In the genomic region with DNA sequence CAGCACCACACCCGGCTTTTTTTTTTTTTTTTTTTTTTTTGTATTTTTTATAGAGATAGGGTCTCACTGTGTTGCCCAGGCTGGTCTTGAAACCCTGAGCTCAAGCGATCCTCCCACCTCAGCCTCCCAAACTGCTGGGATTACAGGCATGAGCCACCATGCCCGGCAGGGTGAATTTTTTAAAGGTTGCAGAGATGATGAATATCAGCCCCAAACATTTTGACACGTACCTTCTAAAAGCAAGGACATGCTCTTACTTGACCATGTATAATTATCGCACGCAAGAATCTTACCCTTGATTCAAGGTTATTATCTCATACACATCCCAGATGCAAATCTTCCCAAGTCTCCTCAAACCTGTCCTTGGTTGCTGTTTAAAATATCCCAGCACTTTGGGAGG, we compare ENCODE assay signal across 35 cellular contexts. TPM values are rescaled to one million over a fixed set of nuclear protein-coding genes. Genes with fewer than 3 reads are reported as not detected.
"Had no signal": no experiment of that assay in that cellular context is flagged by ENCODE, and none has a peak within 500 bp of the region (broad histone marks: within the 10 kb centered on the region; RNA-seq: fewer than 3 reads in every experiment).

No MANE protein-coding gene starts in this region.

- H3K4me1 ChIP-seq: breast epithelium had no signal

- DNase-seq: activated B cell treated with CpG ODN at 0.5 μM for 24 hours; activated CD4-positive, alpha-beta memory T cell treated with anti-CD3 and anti-CD28 coated beads for 36 hours; activated CD4-positive, alpha-beta T cell treated with anti-CD3 and anti-CD28 coated beads for 4 hours; activated CD4-positive, alpha-beta T cell treated with anti-CD3 and anti-CD28 coated beads, Interleukin-2, amount 10 ng/mL, durations not matched to agents 24 days and 14 days; activated CD4-positive, alpha-beta T cell treated with anti-CD3 and anti-CD28 coated beads, Interleukin-2, amount 50 U/mL, for 1 hour; activated CD4-positive, alpha-beta T cell treated with anti-CD3 and anti-CD28 coated beads, Interleukin-2, amount 50 U/mL, for 4 hours; activated CD4-positive, CD25-positive, alpha-beta regulatory T cell treated with anti-CD3 and anti-CD28 coated beads, Interleukin-2, amount 50 U/mL, for 72 hours; activated CD8-positive, alpha-beta memory T cell treated with anti-CD3 and anti-CD28 coated beads, Interleukin-2, amount 50 U/mL, for 4 hours; activated CD8-positive, alpha-beta T cell treated with anti-CD3 and anti-CD28 coated beads for 36 hours; activated effector memory CD4-positive, alpha-beta T cell treated with anti-CD3 and anti-CD28 coated beads, Interleukin-2, amount 50 U/mL, for 16 hours; activated gamma-delta T cell treated with Interleukin-2 at 50 U/mL for 16 hours; activated naive CD4-positive, alpha-beta T cell; activated naive CD4-positive, alpha-beta T cell treated with anti-CD3 and anti-CD28 coated beads for 36 hours; activated naive CD4-positive, alpha-beta T cell treated with anti-CD3 and anti-CD28 coated beads, Interleukin-2, amount 50 U/mL, for 16 hours; activated naive CD8-positive, alpha-beta T cell treated with anti-CD3 and anti-CD28 coated beads for 36 hours; activated T-cell treated with anti-CD3 and anti-CD28 coated beads for 4 hours; activated T-cell treated with anti-CD3 and anti-CD28 coated beads, Interleukin-2, amount 50 U/mL, for 1 hour; activated T-cell treated with anti-CD3 and anti-CD28 coated beads, Interleukin-2, amount 50 U/mL, for 4 hours; activated T-cell treated with anti-CD3 and anti-CD28 coated beads, Interleukin-2, amount 50 U/mL, for 72 hours; adrenal gland; amniotic stem cell; aorta; body of pancreas; brain microvascular endothelial cell; caudate nucleus; SW 1271; T-helper 1 cell; T-helper 2 cell; T-helper 9 cell had no signal

- H3K4me3 ChIP-seq: adrenal gland, body of pancreas, breast epithelium had no signal

- H3K27me3 ChIP-seq: brain microvascular endothelial cell had no signal

- H3K27ac ChIP-seq: adrenal gland, body of pancreas, brain microvascular endothelial cell, breast epithelium, VCaP had no signal

- H3K36me3 ChIP-seq: adrenal gland, brain microvascular endothelial cell, breast epithelium had no signal

- H3K9me3 ChIP-seq: adrenal gland, body of pancreas, breast epithelium had no signal

- ATAC-seq: activated CD8-positive, alpha-beta T cell treated with anti-CD3 and anti-CD28 coated beads for 36 hours; activated naive CD4-positive, alpha-beta T cell treated with anti-CD3 and anti-CD28 coated beads, Interleukin-2, amount 50 U/mL, for 72 hours; activated T-cell treated with anti-CD3 and anti-CD28 coated beads, Interleukin-2, amount 50 U/mL, for 4 hours; activated T-cell treated with anti-CD3 and anti-CD28 coated beads, Interleukin-2, amount 50 U/mL, for 72 hours; activated T-helper 17 cell treated with anti-CD3 and anti-CD28 coated beads, Interleukin-2, amount 50 U/mL, for 72 hours; body of pancreas had no signal

RNA-seq across cellular contexts. Expression of gene FOXC2, which starts 4.3 kb away (rescaled TPM):
- total RNA-seq: activated B cell treated with CpG ODN at 0.5 μM for 24 hours; activated CD4-positive, alpha-beta memory T cell treated with anti-CD3 and anti-CD28 coated beads for 36 hours; activated CD4-positive, alpha-beta T cell treated with anti-CD3 and anti-CD28 coated beads, Interleukin-2, amount 10 ng/mL, durations not matched to agents 24 days and 14 days; activated CD8-positive, alpha-beta memory T cell treated with anti-CD3 and anti-CD28 coated beads for 36 hours; activated CD8-positive, alpha-beta T cell treated with anti-CD3 and anti-CD28 coated beads for 36 hours; activated naive CD4-positive, alpha-beta T cell treated with anti-CD3 and anti-CD28 coated beads for 36 hours; activated naive CD4-positive, alpha-beta T cell treated with anti-CD3 and anti-CD28 coated beads, Interleukin-2, amount 50 U/mL, for 72 hours; activated naive CD8-positive, alpha-beta T cell treated with anti-CD3 and anti-CD28 coated beads for 36 hours; activated T-cell treated with anti-CD3 and anti-CD28 coated beads, Interleukin-2, amount 50 U/mL, for 4 hours; activated T-cell treated with anti-CD3 and anti-CD28 coated beads, Interleukin-2, amount 50 U/mL, for 72 hours; activated T-helper 1 cell treated with anti-CD3 and anti-CD28 coated beads, Interleukin-12 subunit alpha, Interleukin-12 subunit beta, Interleukin-2, Interleukin-4 antibody, amounts not matched to agents 30 ng/mL and 10 ng/mL and 1 ng/mL, durations not matched to agents 14 hours and 24 hours and 36 hours; activated T-helper 17 cell treated with anti-CD3 and anti-CD28 coated beads, Interleukin-2, amount 50 U/mL, for 72 hours had no signal

RNA-seq across cellular contexts. Expression of gene FOXL1, which starts 16.0 kb away (rescaled TPM):
- total RNA-seq: activated B cell treated with CpG ODN at 0.5 μM for 24 hours; activated CD4-positive, alpha-beta memory T cell treated with anti-CD3 and anti-CD28 coated beads for 36 hours; activated CD8-positive, alpha-beta memory T cell treated with anti-CD3 and anti-CD28 coated beads for 36 hours; activated CD8-positive, alpha-beta T cell treated with anti-CD3 and anti-CD28 coated beads for 36 hours; activated naive CD4-positive, alpha-beta T cell treated with anti-CD3 and anti-CD28 coated beads for 36 hours; activated naive CD4-positive, alpha-beta T cell treated with anti-CD3 and anti-CD28 coated beads, Interleukin-2, amount 50 U/mL, for 72 hours; activated naive CD8-positive, alpha-beta T cell treated with anti-CD3 and anti-CD28 coated beads for 36 hours; activated T-cell treated with anti-CD3 and anti-CD28 coated beads, Interleukin-2, amount 50 U/mL, for 4 hours; activated T-helper 1 cell treated with anti-CD3 and anti-CD28 coated beads, Interleukin-12 subunit alpha, Interleukin-12 subunit beta, Interleukin-2, Interleukin-4 antibody, amounts not matched to agents 30 ng/mL and 10 ng/mL and 1 ng/mL, durations not matched to agents 14 hours and 24 hours and 36 hours; activated T-helper 17 cell treated with anti-CD3 and anti-CD28 coated beads, Interleukin-2, amount 50 U/mL, for 72 hours had no signal

RNA-seq across cellular contexts. Expression of gene FOXF1, which starts 52.0 kb away (rescaled TPM):
- total RNA-seq: activated B cell treated with CpG ODN at 0.5 μM for 24 hours; activated CD4-positive, alpha-beta memory T cell treated with anti-CD3 and anti-CD28 coated beads for 36 hours; activated CD4-positive, alpha-beta T cell treated with anti-CD3 and anti-CD28 coated beads, Interleukin-2, amount 10 ng/mL, durations not matched to agents 24 days and 14 days; activated CD8-positive, alpha-beta memory T cell treated with anti-CD3 and anti-CD28 coated beads for 36 hours; activated CD8-positive, alpha-beta T cell treated with anti-CD3 and anti-CD28 coated beads for 36 hours; activated naive CD4-positive, alpha-beta T cell treated with anti-CD3 and anti-CD28 coated beads for 36 hours; activated naive CD4-positive, alpha-beta T cell treated with anti-CD3 and anti-CD28 coated beads, Interleukin-2, amount 50 U/mL, for 72 hours; activated naive CD8-positive, alpha-beta T cell treated with anti-CD3 and anti-CD28 coated beads for 36 hours; activated T-cell treated with anti-CD3 and anti-CD28 coated beads, Interleukin-2, amount 50 U/mL, for 72 hours; activated T-helper 1 cell treated with anti-CD3 and anti-CD28 coated beads, Interleukin-12 subunit alpha, Interleukin-12 subunit beta, Interleukin-2, Interleukin-4 antibody, amounts not matched to agents 30 ng/mL and 10 ng/mL and 1 ng/mL, durations not matched to agents 14 hours and 24 hours and 36 hours; activated T-helper 17 cell treated with anti-CD3 and anti-CD28 coated beads, Interleukin-2, amount 50 U/mL, for 72 hours had no signal
